ENCODE assay signal across 24 cellular contexts in the genomic region with DNA sequence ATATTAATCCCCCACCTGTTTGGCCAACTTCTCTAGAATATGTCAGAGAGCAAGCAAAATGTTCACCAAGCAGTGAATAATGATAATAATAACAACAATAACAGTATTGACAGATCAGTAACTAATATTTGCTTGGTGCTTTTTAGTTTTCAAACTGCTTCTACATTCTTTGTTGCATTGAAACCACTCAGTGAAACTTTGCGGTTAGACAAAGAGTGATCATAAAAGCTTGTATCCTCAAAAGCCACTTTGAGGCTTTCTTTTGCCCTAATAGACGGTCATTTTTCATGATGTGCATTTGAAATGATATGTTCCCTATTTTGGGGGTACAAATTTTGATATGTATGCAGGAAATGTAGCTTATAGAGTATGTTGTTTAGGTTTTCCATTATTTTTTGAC.
"Had no signal": no experiment of that assay in that cellular context is flagged by ENCODE, and none has a peak within 500 bp of the region (broad histone marks: within the 10 kb centered on the region; RNA-seq: fewer than 3 reads in every experiment).

No MANE protein-coding gene starts in this region.

- H3K4me1 ChIP-seq: testis, thyroid gland, uterus had no signal

- H3K4me3 Mint-ChIP-seq: memory B cell; naive thymus-derived CD4-positive, alpha-beta T cell; natural killer cell treated with Interleukin-12 subunit alpha and Interleukin-12 subunit beta and Interleukin-15 and Interleukin-18, amount 100 ng/mL, for 72 hours; stimulated activated memory B cell treated with anti-CD40 and anti-IgM and Interleukin-4, amounts not matched to agents 10 μg/mL and 1 μg/mL and 100 μg/mL, for 72 hours had no signal

- H3K27me3 Mint-ChIP-seq: memory B cell; naive thymus-derived CD4-positive, alpha-beta T cell; natural killer cell treated with Interleukin-12 subunit alpha and Interleukin-12 subunit beta and Interleukin-15 and Interleukin-18, amount 100 ng/mL, for 72 hours; stimulated activated memory B cell treated with anti-CD40 and anti-IgM and Interleukin-4, amounts not matched to agents 10 μg/mL and 1 μg/mL and 100 μg/mL, for 72 hours had no signal

- H3K36me3 ChIP-seq: ovary, uterus had no signal

- H3K9me3 ChIP-seq: left ventricle myocardium inferior, mucosa of descending colon, ovary, right atrium auricular region, right lobe of liver, stomach, testis, thyroid gland, upper lobe of right lung, uterus had no signal

- DNase-seq: islet precursor cell; left ventricle myocardium inferior; midbrain; mucosa of descending colon; naive thymus-derived CD4-positive, alpha-beta T cell; ovary; right lobe of liver; stimulated activated CD4-positive, alpha-beta T cell treated with anti-CD3 and anti-CD28 coated beads, Interleukin-1b, Interleukin-23, amount 100 ng/mL, for 48 hours; stimulated activated CD4-positive, alpha-beta T cell treated with anti-CD3 and anti-CD28 coated beads, Interleukin-2, amount 100 ng/mL, for 48 hours; stimulated activated CD4-positive, alpha-beta T cell treated with anti-CD3 and anti-CD28 coated beads, Interleukin-4, amount 100 ng/mL, for 4 hours; stimulated activated CD8-positive, alpha-beta memory T cell treated with anti-CD3 and anti-CD28 coated beads, Interleukin-4, amount 100 ng/mL, for 48 hours; stimulated activated naive CD8-positive, alpha-beta T cell treated with anti-CD3 and anti-CD28 coated beads, Interleukin-15, Interleukin-2, amounts not matched to agents 100 U/mL and 50 U/mL, for 24 hours; stomach; testis; thyroid gland; trophoblast cell; upper lobe of right lung; uterus had no signal

- H3K4me3 ChIP-seq: left ventricle myocardium inferior, lung, mucosa of descending colon, ovary, right atrium auricular region, right lobe of liver, smooth muscle cell, stomach, testis, thyroid gland, upper lobe of right lung, uterus had no signal

- H3K27me3 ChIP-seq: ovary, right atrium auricular region, right lobe of liver, stomach, testis, thyroid gland, upper lobe of right lung, uterus had no signal

- H3K27ac Mint-ChIP-seq: memory B cell; naive thymus-derived CD4-positive, alpha-beta T cell; natural killer cell treated with Interleukin-12 subunit alpha and Interleukin-12 subunit beta and Interleukin-15 and Interleukin-18, amount 100 ng/mL, for 72 hours; stimulated activated memory B cell treated with anti-CD40 and anti-IgM and Interleukin-4, amounts not matched to agents 10 μg/mL and 1 μg/mL and 100 μg/mL, for 72 hours had no signal

- H3K27ac ChIP-seq: left ventricle myocardium inferior, ovary, right atrium auricular region, right lobe of liver, stomach, testis, thyroid gland, upper lobe of right lung, uterus had no signal

- H3K9me3 Mint-ChIP-seq: memory B cell; naive thymus-derived CD4-positive, alpha-beta T cell; natural killer cell treated with Interleukin-12 subunit alpha and Interleukin-12 subunit beta and Interleukin-15 and Interleukin-18, amount 100 ng/mL, for 72 hours; stimulated activated memory B cell treated with anti-CD40 and anti-IgM and Interleukin-4, amounts not matched to agents 10 μg/mL and 1 μg/mL and 100 μg/mL, for 72 hours had no signal

- H3K4me2 ChIP-seq: smooth muscle cell had no signal

- ATAC-seq: mucosa of descending colon; naive thymus-derived CD4-positive, alpha-beta T cell; natural killer cell treated with Interleukin-12 subunit alpha and Interleukin-12 subunit beta and Interleukin-15 and Interleukin-18, amount 100 ng/mL, for 72 hours; right lobe of liver; stimulated activated memory B cell treated with anti-CD40 and anti-IgM and Interleukin-4, amounts not matched to agents 10 μg/mL and 1 μg/mL and 100 μg/mL, for 72 hours; stimulated activated naive CD8-positive, alpha-beta T cell treated with anti-CD3 and anti-CD28 coated beads, Interleukin-15, Interleukin-2, amounts not matched to agents 100 U/mL and 50 U/mL, for 24 hours; upper lobe of right lung had no signal

- H3K4me1 Mint-ChIP-seq: memory B cell; stimulated activated memory B cell treated with anti-CD40 and anti-IgM and Interleukin-4, amounts not matched to agents 10 μg/mL and 1 μg/mL and 100 μg/mL, for 72 hours had no signal
